Comparison of ENCODE assay signal across 1 cellular context in the genomic region with DNA sequence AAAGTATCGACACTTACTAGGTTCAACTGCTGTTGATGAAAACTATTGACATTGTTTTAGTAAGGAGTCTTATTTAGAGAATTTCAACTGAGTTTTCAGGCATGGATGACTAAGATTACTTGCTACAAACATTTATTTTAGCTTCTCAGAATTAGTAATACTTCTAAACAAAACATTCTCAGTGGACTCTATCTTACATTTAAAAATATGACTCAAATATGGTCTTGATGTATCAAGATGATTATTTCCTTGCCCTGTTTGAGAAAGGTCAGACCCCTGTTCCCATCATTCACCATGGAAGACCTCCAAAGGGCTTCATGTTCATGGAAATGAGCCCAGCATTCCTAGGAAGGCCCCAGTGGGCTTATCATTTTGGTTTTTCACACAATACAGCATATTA.
TF ChIP-seq lines count a peak whose summit lies in the region.

No MANE protein-coding gene starts in this region.

TF ChIP-seq in WTC11, 78 proteins besides CTCF, POLR2A, EP300 and RAD21 (continued from another document):
- TF ChIP-seq, protein P1, sequence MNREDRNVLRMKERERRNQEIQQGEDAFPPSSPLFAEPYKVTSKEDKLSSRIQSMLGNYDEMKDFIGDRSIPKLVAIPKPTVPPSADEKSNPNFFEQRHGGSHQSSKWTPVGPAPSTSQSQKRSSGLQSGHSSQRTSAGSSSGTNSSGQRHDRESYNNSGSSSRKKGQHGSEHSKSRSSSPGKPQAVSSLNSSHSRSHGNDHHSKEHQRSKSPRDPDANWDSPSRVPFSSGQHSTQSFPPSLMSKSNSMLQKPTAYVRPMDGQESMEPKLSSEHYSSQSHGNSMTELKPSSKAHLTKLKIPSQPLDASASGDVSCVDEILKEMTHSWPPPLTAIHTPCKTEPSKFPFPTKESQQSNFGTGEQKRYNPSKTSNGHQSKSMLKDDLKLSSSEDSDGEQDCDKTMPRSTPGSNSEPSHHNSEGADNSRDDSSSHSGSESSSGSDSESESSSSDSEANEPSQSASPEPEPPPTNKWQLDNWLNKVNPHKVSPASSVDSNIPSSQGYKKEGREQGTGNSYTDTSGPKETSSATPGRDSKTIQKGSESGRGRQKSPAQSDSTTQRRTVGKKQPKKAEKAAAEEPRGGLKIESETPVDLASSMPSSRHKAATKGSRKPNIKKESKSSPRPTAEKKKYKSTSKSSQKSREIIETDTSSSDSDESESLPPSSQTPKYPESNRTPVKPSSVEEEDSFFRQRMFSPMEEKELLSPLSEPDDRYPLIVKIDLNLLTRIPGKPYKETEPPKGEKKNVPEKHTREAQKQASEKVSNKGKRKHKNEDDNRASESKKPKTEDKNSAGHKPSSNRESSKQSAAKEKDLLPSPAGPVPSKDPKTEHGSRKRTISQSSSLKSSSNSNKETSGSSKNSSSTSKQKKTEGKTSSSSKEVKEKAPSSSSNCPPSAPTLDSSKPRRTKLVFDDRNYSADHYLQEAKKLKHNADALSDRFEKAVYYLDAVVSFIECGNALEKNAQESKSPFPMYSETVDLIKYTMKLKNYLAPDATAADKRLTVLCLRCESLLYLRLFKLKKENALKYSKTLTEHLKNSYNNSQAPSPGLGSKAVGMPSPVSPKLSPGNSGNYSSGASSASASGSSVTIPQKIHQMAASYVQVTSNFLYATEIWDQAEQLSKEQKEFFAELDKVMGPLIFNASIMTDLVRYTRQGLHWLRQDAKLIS (CRISPR knock-in tag; IDR thresholded peaks at IDR 0.05; ENCODE audit: borderline replicate concordance), result no peak
- no peak for TF ChIP-seq IRF2 (CRISPR knock-in tag; IDR thresholded peaks at IDR 0.05; ENCODE audit: borderline replicate concordance, low read depth)
- TF ChIP-seq, protein P2, sequence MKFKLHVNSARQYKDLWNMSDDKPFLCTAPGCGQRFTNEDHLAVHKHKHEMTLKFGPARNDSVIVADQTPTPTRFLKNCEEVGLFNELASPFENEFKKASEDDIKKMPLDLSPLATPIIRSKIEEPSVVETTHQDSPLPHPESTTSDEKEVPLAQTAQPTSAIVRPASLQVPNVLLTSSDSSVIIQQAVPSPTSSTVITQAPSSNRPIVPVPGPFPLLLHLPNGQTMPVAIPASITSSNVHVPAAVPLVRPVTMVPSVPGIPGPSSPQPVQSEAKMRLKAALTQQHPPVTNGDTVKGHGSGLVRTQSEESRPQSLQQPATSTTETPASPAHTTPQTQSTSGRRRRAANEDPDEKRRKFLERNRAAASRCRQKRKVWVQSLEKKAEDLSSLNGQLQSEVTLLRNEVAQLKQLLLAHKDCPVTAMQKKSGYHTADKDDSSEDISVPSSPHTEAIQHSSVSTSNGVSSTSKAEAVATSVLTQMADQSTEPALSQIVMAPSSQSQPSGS (CRISPR knock-in tag; IDR thresholded peaks at IDR 0.05; ENCODE audit: borderline replicate concordance, low read depth), result no peak
- TF ChIP-seq, protein P3, sequence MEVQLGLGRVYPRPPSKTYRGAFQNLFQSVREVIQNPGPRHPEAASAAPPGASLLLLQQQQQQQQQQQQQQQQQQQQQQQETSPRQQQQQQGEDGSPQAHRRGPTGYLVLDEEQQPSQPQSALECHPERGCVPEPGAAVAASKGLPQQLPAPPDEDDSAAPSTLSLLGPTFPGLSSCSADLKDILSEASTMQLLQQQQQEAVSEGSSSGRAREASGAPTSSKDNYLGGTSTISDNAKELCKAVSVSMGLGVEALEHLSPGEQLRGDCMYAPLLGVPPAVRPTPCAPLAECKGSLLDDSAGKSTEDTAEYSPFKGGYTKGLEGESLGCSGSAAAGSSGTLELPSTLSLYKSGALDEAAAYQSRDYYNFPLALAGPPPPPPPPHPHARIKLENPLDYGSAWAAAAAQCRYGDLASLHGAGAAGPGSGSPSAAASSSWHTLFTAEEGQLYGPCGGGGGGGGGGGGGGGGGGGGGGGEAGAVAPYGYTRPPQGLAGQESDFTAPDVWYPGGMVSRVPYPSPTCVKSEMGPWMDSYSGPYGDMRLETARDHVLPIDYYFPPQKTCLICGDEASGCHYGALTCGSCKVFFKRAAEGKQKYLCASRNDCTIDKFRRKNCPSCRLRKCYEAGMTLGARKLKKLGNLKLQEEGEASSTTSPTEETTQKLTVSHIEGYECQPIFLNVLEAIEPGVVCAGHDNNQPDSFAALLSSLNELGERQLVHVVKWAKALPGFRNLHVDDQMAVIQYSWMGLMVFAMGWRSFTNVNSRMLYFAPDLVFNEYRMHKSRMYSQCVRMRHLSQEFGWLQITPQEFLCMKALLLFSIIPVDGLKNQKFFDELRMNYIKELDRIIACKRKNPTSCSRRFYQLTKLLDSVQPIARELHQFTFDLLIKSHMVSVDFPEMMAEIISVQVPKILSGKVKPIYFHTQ (CRISPR knock-in tag; IDR thresholded peaks at IDR 0.05), result no peak
- TF ChIP-seq SOX15 (CRISPR knock-in tag; IDR thresholded peaks at IDR 0.05), result no peak
- no peak for TF ChIP-seq ZNF281 (CRISPR knock-in tag; IDR thresholded peaks at IDR 0.05)
- no peak for TF ChIP-seq NFYB (CRISPR knock-in tag; conservative IDR thresholded peaks at IDR 0.05; ENCODE audit: low read depth)
- no peak for TF ChIP-seq JUN (CRISPR knock-in tag; IDR thresholded peaks at IDR 0.05)
- TF ChIP-seq RELA (CRISPR knock-in tag; IDR thresholded peaks at IDR 0.05; ENCODE audit: borderline replicate concordance), result no peak
